Comparison of ENCODE assay signal across 10 cellular contexts in genomic region chr2:101124684-101125366, GRCh38. TPM values are rescaled to one million over a fixed set of nuclear protein-coding genes. Genes with fewer than 3 reads are reported as not detected.
DNase-seq lines count a peak whose midpoint lies in the region; ATAC-seq lines count a peak whose summit lies in the region.
"Had no signal": no experiment of that assay in that cellular context is flagged by ENCODE, and none has a peak within 500 bp of the region (broad histone marks: within the 10 kb centered on the region; RNA-seq: fewer than 3 reads in every experiment).

No MANE protein-coding gene starts in this region.

- H3K27ac ChIP-seq in caudate nucleus (ENCODE audit: low read depth, low read length): peak overlapping the region; percentile 36
- H3K27ac ChIP-seq in temporal lobe (ENCODE audit: low read depth, low read length): peak overlapping the region; percentile 28

- peaks cover 2% of the 10 kb centered on the region for H3K4me1 Mint-ChIP-seq in activated CD4-positive, alpha-beta T cell treated with anti-CD3 and anti-CD28 coated beads, Interleukin-2, amount 10 ng/mL, durations not matched to agents 24 days and 14 days

- DNase-seq in HS-5 (ENCODE audit: low read depth) (peak; percentile 100), caudate nucleus (lab: John Stamatoyannopoulos, UW) (no peak), left colon (peak in 1 of 2 donors; percentile 68), midbrain (lab: John Stamatoyannopoulos, UW) (no peak), NCI-H345 treated with DMSO at 0.1 percent for 48 hours (lab: John Stamatoyannopoulos, UW; ENCODE audit: unreplicated experiment) (no peak)
- no peak for DNase-seq in activated CD4-positive, alpha-beta T cell treated with anti-CD3 and anti-CD28 coated beads, Interleukin-2, amount 10 ng/mL, durations not matched to agents 24 days and 14 days
- DNase-seq: NCI-H526 had no signal

- no peaks in the 10 kb centered on the region for H3K36me3 Mint-ChIP-seq in activated CD4-positive, alpha-beta T cell treated with anti-CD3 and anti-CD28 coated beads, Interleukin-2, amount 10 ng/mL, durations not matched to agents 24 days and 14 days (ENCODE audit: low read depth)

- intact Hi-C loops in left colon (cut with DNase I, micrococcal nuclease): no loop called here
- intact Hi-C loops in activated CD4-positive, alpha-beta T cell treated with anti-CD3 and anti-CD28 coated beads, Interleukin-2, amount 10 ng/mL, durations not matched to agents 24 days and 14 days (cut with micrococcal nuclease): no loop called here

- no peaks in the 10 kb centered on the region for H3K9me3 Mint-ChIP-seq in activated CD4-positive, alpha-beta T cell treated with anti-CD3 and anti-CD28 coated beads, Interleukin-2, amount 10 ng/mL, durations not matched to agents 24 days and 14 days
- H3K9me3 Mint-ChIP-seq: central memory CD8-positive, alpha-beta T cell had no signal

- peak; percentile 31 for ATAC-seq in left colon
- ATAC-seq in activated CD4-positive, CD25-positive, alpha-beta regulatory T cell treated with anti-CD3 and anti-CD28 coated beads, Interleukin-2, amount 50 U/mL, for 24 hours: no peak

- H3K27ac Mint-ChIP-seq in activated CD4-positive, alpha-beta T cell treated with anti-CD3 and anti-CD28 coated beads, Interleukin-2, amount 10 ng/mL, durations not matched to agents 24 days and 14 days: no peak overlapping the region

- peaks cover 17% of the 10 kb centered on the region for H3K27me3 Mint-ChIP-seq in activated CD4-positive, alpha-beta T cell treated with anti-CD3 and anti-CD28 coated beads, Interleukin-2, amount 10 ng/mL, durations not matched to agents 24 days and 14 days

- H3K4me3 Mint-ChIP-seq in activated CD4-positive, alpha-beta T cell treated with anti-CD3 and anti-CD28 coated beads, Interleukin-2, amount 10 ng/mL, durations not matched to agents 24 days and 14 days: no peak overlapping the region
- H3K4me3 Mint-ChIP-seq: central memory CD8-positive, alpha-beta T cell had no signal

RNA-seq across cellular contexts. Expression of gene TBC1D8, which starts 26.4 kb away (rescaled TPM):
- total RNA-seq in left colon: 10 to 100 TPM; 16.1 to 37.3 TPM
- total RNA-seq in temporal lobe: 6.1 TPM
- 1.3 and 1.4 TPM in 2 replicates for total RNA-seq in activated CD4-positive, alpha-beta T cell treated with anti-CD3 and anti-CD28 coated beads, Interleukin-2, amount 10 ng/mL, durations not matched to agents 24 days and 14 days
